In the genomic region with DNA sequence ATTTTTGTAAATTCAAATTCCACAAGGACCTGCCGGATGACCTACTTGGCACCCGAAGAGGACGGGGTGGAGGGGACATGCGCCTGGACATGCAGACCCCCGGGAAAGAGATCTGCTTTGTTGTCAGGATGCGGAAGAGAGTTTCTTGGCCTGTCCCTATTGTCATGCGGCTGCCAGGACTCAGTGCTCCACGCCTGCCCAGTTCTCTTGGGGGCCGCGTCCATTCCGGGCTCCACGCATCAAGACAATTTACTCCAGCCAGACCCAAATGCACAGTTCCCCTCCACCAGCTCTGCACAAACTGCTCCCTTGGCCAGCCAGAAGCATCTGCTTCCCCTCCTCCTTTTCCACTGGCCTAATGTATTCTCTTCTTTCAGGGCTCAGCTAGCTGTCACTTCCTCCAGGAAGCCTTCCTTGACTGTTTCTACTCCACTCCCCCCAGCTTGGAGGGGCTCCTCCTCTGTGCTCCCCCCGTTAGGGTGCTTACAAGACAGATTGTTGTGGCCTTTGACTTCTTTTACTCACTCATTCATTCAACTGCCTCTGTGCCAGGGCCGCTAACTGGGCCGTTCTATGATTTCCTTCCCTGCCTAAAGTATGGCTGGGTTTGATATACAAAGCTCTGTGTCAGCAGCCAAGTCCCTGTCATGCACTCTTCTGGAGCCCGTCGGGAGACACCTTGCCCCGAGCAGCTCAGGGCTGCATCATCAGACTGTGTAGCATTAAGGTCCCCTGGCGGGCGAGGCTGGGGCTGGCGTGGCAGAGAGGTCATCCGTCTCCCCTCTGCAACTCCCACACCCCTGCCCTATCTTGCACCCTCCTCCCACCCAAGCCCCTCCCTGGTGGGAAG, we compare ENCODE assay signal across 11 cellular contexts. TPM values are rescaled to one million over a fixed set of nuclear protein-coding genes. Genes with fewer than 3 reads are reported as not detected.
DNase-seq lines count a peak whose midpoint lies in the region; ATAC-seq, FAIRE-seq and TF ChIP-seq lines count a peak whose summit lies in the region.
"Had no signal": no experiment of that assay in that cellular context is flagged by ENCODE, and none has a peak within 500 bp of the region (broad histone marks: within the 10 kb centered on the region; RNA-seq: fewer than 3 reads in every experiment).

No MANE protein-coding gene starts in this region.

- CTCF ChIA-PET in A549 (lab: Yijun Ruan, JAX) (interaction anchor here (0.6 to 7.0 kb wide), 23 partner anchors 9 to 250 kb away, joined by 3 to 49 read pairs (median 4); no protein-coding TSS in a partner anchor), HEK293 (lab: Yijun Ruan, JAX) (interaction anchor here (0.5 to 2.6 kb wide), 12 partner anchors 9 to 230 kb away, joined by 3 to 15 read pairs (median 5); no protein-coding TSS in a partner anchor)

- TF ChIP-seq POLR2A in A549 (IDR thresholded peaks at IDR 0.05; ENCODE audit: low read length) (no peak), lower leg skin (IDR thresholded peaks at IDR 0.05) (no peak)

- POLR2A ChIA-PET in A549 (lab: Yijun Ruan, JAX) (no interaction called here), HEK293 (lab: Yijun Ruan, JAX) (interaction anchor here (1.0 kb wide), 1 partner anchor 105 kb away, joined by 3 read pairs; no protein-coding TSS in a partner anchor)

- 60% methylated on average over 22 of the region's 22 CpGs for WGBS in A549 (ENCODE audit: missing lambda C conversion rate)
- WGBS in lower leg skin, 2 donors = 23 to 32% methylated on average over 22 of the region's 22 CpGs

- TF ChIP-seq RAD21 in A549 (conservative IDR thresholded peaks at IDR 0.05 in 1 of 2, IDR thresholded peaks at IDR 0.05 in 1 of 2) = 0 out of 5 replicates have a peak, but pooled peaks of 1 of the 2 experiments have one; percentile 24

- TF ChIP-seq CTCF in A549 (IDR thresholded peaks at IDR 0.05) = no peak
- TF ChIP-seq CTCF in HEK293 (tag by site-specific recombination; IDR thresholded peaks at IDR 0.05) = no peak
- peak; percentile 11 for TF ChIP-seq CTCF in astrocyte of the spinal cord (IDR thresholded peaks at IDR 0.05; ENCODE audit: low read depth, low read length)
- TF ChIP-seq CTCF in lower leg skin (IDR thresholded peaks at IDR 0.05) = no peak

- intact Hi-C loops in lower leg skin (cut with DNase I; ENCODE audit: low total_unique reads) = loop anchor here (10.0 kb wide), 1 partner anchor 58 kb away; no protein-coding TSS in a partner anchor

- H3K27ac ChIP-seq in A549 (peak overlapping the region; percentile 46 to 72; a peak in 5 of 6 replicates), HEK293 (ENCODE audit: extremely low read depth, low read depth, low read length) (no peak overlapping the region)

- ATAC-seq in A549 = peak; percentile 33 to 45; a peak in 5 of 6 replicates
- ATAC-seq in GM18520 (IDR thresholded peaks at IDR 0.05; ENCODE audit: unreplicated experiment) = no peak

- peak overlapping the region; percentile 71 for H3K4me2 ChIP-seq in A549

- H3K36me3 ChIP-seq in HEK293 (ENCODE audit: control insufficient read depth in 2 of 2, insufficient read depth in 1 of 2, low read length in 2 of 2) = no peaks in the 10 kb centered on the region

- no peak for TF ChIP-seq EP300 in A549 (IDR thresholded peaks at IDR 0.05)

- H3K4me3 ChIP-seq in A549 = no peak overlapping the region
- no peak overlapping the region for H3K4me3 ChIP-seq in HEK293 (ENCODE audit: low read depth, low read length)
- no peak overlapping the region for H3K4me3 ChIP-seq in astrocyte of the spinal cord (ENCODE audit: low read depth, low read length)
- no peak overlapping the region for H3K4me3 ChIP-seq in lower leg skin (ENCODE audit: low read depth, poor library complexity, severe bottlenecking)

- peaks cover 63% of the 10 kb centered on the region for H3K4me1 ChIP-seq in A549
- peaks cover 3% of the 10 kb centered on the region; the same call in 1 of the 2 replicates for H3K4me1 ChIP-seq in HEK293 (ENCODE audit: control insufficient read depth, insufficient read depth, low read length)

- FAIRE-seq in A549 (lab: Jason Lieb, UNC) = no peak

- H3K9me3 ChIP-seq in A549 = no peaks in the 10 kb centered on the region
- no peaks in the 10 kb centered on the region for H3K9me3 ChIP-seq in HEK293 (ENCODE audit: control insufficient read depth, insufficient read depth, low read depth, low read length)

- DNase-seq in A549 (ENCODE audit: low read depth in 1 of 2, low spot score in 1 of 2) = no peak
- no peak for DNase-seq in astrocyte of the spinal cord (ENCODE audit: low read depth, low spot score)
- DNase-seq in hepatic stellate cell (ENCODE audit: low spot score) = peak; percentile 40
- DNase-seq in lower leg skin (ENCODE audit: low spot score in 2 of 2) = no peak
- DNase-seq in kidney glomerular epithelial cell (lab: John Stamatoyannopoulos, UW) = no peak
- no peak for DNase-seq in SKM-1 (lab: John Stamatoyannopoulos, UW; ENCODE audit: unreplicated experiment)
- DNase-seq: activated naive CD4-positive, alpha-beta T cell had no signal

- in situ Hi-C loops in astrocyte of the spinal cord (cut with HindIII; ENCODE audit: low sequenced_read_pairs) = no loop called here

TF ChIP-seq in A549, 52 proteins besides CTCF, POLR2A, EP300 and RAD21:
- TF ChIP-seq ATOH8 (CRISPR knock-in tag; IDR thresholded peaks at IDR 0.05; ENCODE audit: low read depth) = no peak
- 0 out of 3 replicates have a peak, but pooled peaks have one; percentile 19 for TF ChIP-seq SMC3 (IDR thresholded peaks at IDR 0.05)
- TF ChIP-seq ZFP36 (IDR thresholded peaks at IDR 0.05; ENCODE audit: borderline replicate concordance, partially characterized antibody) = peak; percentile 97
TF ChIP-seq in A549: peak in this region for 2.

TF ChIP-seq in HEK293, 187 proteins besides CTCF, POLR2A, EP300 and RAD21:
- TF ChIP-seq ZNF837 (tag by site-specific recombination; IDR thresholded peaks at IDR 0.05) (no peak), ZSCAN23 (tag by site-specific recombination; IDR thresholded peaks at IDR 0.05) (no peak), ZNF132 (tag by site-specific recombination; IDR thresholded peaks at IDR 0.05; ENCODE audit: borderline replicate concordance) (no peak), EGR2 (tag by site-specific recombination; IDR thresholded peaks at IDR 0.05; ENCODE audit: low read depth) (0 out of 2 replicates have a peak, but pooled peaks have one; percentile 11), GLIS2 (tag by site-specific recombination; IDR thresholded peaks at IDR 0.05) (no peak), ZNF133 (tag by site-specific recombination; IDR thresholded peaks at IDR 0.05) (no peak), INSM2 (tag by site-specific recombination; IDR thresholded peaks at IDR 0.05) (no peak), ZFHX2 (tag by site-specific recombination; conservative IDR thresholded peaks at IDR 0.05) (0 out of 2 replicates have a peak, but pooled peaks have one; percentile 9), ZBTB26 (tag by site-specific recombination; optimal IDR thresholded peaks at IDR 0.05) (no peak), ZNF626 (tag by site-specific recombination; IDR thresholded peaks at IDR 0.05) (no peak), ZNF548 (tag by site-specific recombination; IDR thresholded peaks at IDR 0.05) (no peak), ZNF791 (tag by site-specific recombination; IDR thresholded peaks at IDR 0.05) (no peak)
- TF ChIP-seq, protein P1, sequence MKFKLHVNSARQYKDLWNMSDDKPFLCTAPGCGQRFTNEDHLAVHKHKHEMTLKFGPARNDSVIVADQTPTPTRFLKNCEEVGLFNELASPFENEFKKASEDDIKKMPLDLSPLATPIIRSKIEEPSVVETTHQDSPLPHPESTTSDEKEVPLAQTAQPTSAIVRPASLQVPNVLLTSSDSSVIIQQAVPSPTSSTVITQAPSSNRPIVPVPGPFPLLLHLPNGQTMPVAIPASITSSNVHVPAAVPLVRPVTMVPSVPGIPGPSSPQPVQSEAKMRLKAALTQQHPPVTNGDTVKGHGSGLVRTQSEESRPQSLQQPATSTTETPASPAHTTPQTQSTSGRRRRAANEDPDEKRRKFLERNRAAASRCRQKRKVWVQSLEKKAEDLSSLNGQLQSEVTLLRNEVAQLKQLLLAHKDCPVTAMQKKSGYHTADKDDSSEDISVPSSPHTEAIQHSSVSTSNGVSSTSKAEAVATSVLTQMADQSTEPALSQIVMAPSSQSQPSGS (tag by site-specific recombination; IDR thresholded peaks at IDR 0.05; ENCODE audit: low read depth) = no peak
TF ChIP-seq in HEK293: peak in this region for 2.

RNA-seq across cellular contexts. Expression of gene FIBCD1, which starts 6.6 kb away (rescaled TPM):
- 4.8 and 4.9 TPM in 2 replicates for polyA plus RNA-seq in A549 (2011; rRNA removed)
- polyA plus RNA-seq in A549 (2012; cell fraction: cytosol; rRNA removed) = 4.9 and 6.2 TPM in 2 replicates
- 8.9 and 11.6 TPM in 2 replicates for polyA plus RNA-seq in A549 (2012; cell fraction: nucleus; rRNA removed)
- 3.5 to 5.0 TPM (median 4.8 TPM) in 3 replicates for polyA plus RNA-seq in A549 (2017; fragmentation: RNase III; extraction: RNeasy Plus Mini Kit Qiagen cat#74134 plus additional on column Dnase treatment)
- 2.9 and 3.1 TPM in 2 replicates for polyA minus RNA-seq in A549 (2011; rRNA and poly(A)+ RNA removed)
- under 1 TPM in 2 of 4 donors, not detected in 2; 0.17 to 0.42 TPM for total RNA-seq in lower leg skin

RNA-seq across cellular contexts. Expression of gene QRFP, which starts 35.8 kb away (rescaled TPM):
- polyA plus RNA-seq in A549 (2011; rRNA removed) = not detected in 2 replicates
- not detected in 2 replicates for polyA plus RNA-seq in A549 (2012; cell fraction: cytosol; rRNA removed)
- polyA plus RNA-seq in A549 (2012; cell fraction: nucleus; rRNA removed) = not detected in 2 replicates
- not detected in 3 replicates for polyA plus RNA-seq in A549 (2017; fragmentation: RNase III; extraction: RNeasy Plus Mini Kit Qiagen cat#74134 plus additional on column Dnase treatment)
- not detected in 2 replicates for polyA minus RNA-seq in A549 (2011; rRNA and poly(A)+ RNA removed)
- total RNA-seq in lower leg skin = not detected
- total RNA-seq: dermis microvascular lymphatic vessel endothelial cell, posterior vena cava had no signal
